Comparison of ENCODE assay signal across 8 cellular contexts in the genomic region with DNA sequence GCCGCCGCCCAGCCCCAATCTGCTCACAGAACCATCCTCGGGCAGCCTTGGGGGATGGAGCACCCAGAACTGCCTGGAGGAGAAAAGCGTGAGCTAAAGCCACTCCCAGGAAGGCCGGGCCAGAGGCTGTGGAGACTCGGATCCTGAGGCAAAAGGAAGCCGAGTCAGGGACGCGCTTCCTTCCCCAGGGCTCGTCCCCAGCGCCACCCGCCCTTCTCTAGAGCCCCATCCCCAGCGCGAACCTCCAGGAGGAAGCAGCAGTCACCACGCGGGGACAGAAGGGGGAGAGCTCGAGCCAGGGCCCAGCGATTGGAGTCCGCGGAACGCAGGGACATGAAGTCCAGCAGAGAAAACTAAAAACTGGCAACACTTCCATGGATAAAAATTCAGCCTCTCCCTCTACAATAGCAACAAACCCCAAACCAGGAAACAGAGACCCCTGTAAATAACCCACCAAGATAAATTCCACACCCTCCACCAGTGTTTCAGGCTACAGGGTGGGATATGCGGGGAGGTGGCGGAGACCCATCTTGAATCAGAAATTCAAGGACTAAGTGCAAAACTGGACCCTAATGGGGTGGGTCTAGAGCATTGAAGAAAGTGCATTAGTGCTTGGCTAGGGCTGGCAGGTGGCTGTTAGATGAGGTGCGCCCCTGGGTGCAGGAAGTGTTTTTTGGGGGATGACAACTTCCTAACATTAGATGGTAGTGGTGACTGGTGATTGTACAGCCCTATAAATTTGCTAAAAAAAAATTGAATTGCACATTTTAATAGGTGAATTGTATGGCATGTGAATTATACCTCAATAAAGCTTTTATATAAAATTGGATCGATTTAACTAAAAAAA.
DNase-seq lines count a peak whose midpoint lies in the region; ATAC-seq and TF ChIP-seq lines count a peak whose summit lies in the region.

No MANE protein-coding gene starts in this region.

- TF ChIP-seq POLR2A in ovary (IDR thresholded peaks at IDR 0.05), result no peak

- TF ChIP-seq CTCF in heart right ventricle (IDR thresholded peaks at IDR 0.05) (peak; percentile 51 to 89 (median 86)), ovary (IDR thresholded peaks at IDR 0.05) (peak; percentile 34 to 67 (median 61))

- no peak for TF ChIP-seq EP300 in ovary (IDR thresholded peaks at IDR 0.05)

- no peaks in the 10 kb centered on the region for H3K9me3 ChIP-seq in ES-I3 (ENCODE audit: control insufficient read depth, insufficient read depth, low read length)
- no peaks in the 10 kb centered on the region for H3K9me3 ChIP-seq in heart right ventricle
- H3K9me3 ChIP-seq in ovary, result no peaks in the 10 kb centered on the region

- no peak overlapping the region for H3K4me3 Mint-ChIP-seq in activated naive CD8-positive, alpha-beta T cell treated with anti-CD3 and anti-CD28 coated beads, Interleukin-2, amount 10 ng/mL, durations not matched to agents 7 days and 5 days

- peaks cover 4% of the 10 kb centered on the region for H3K9me3 Mint-ChIP-seq in activated naive CD8-positive, alpha-beta T cell treated with anti-CD3 and anti-CD28 coated beads, Interleukin-2, amount 10 ng/mL, durations not matched to agents 7 days and 5 days

- H3K27me3 ChIP-seq in heart right ventricle (no peaks in the 10 kb centered on the region), ovary (no peaks in the 10 kb centered on the region)

- intact Hi-C loops in heart right ventricle (cut with DNase I) (loop anchor here in 3 of 10 donors (5.0 kb wide), 1 partner anchor 181 kb away; no protein-coding TSS in a partner anchor), ovary (cut with DNase I) (no loop called here)

- H3K4me3 ChIP-seq in heart right ventricle, result peak overlapping the region in 8 of 10 donors; percentile 3 to 36 (median 26)
- no peak overlapping the region for H3K4me3 ChIP-seq in ovary

- H3K4me1 ChIP-seq in ES-I3 (ENCODE audit: insufficient read depth, low read length) (no peaks in the 10 kb centered on the region), heart right ventricle (peaks cover 3 to 16% (median 11%) of the 10 kb centered on the region in 9 donors), ovary (ENCODE audit: insufficient read depth) (peaks cover 1% of the 10 kb centered on the region)

- peaks cover 6% of the 10 kb centered on the region for H3K4me1 Mint-ChIP-seq in activated naive CD8-positive, alpha-beta T cell treated with anti-CD3 and anti-CD28 coated beads, Interleukin-2, amount 10 ng/mL, durations not matched to agents 7 days and 5 days

- peak overlapping the region in 8 of 10 donors; percentile 52 to 85 (median 68) for H3K27ac ChIP-seq in heart right ventricle
- H3K27ac ChIP-seq in ovary, result peak overlapping the region in 1 of 2 donors; percentile 43

- no peak overlapping the region for H3K27ac Mint-ChIP-seq in activated naive CD8-positive, alpha-beta T cell treated with anti-CD3 and anti-CD28 coated beads, Interleukin-2, amount 10 ng/mL, durations not matched to agents 7 days and 5 days

- peak; percentile 49 for ATAC-seq in activated naive CD8-positive, alpha-beta T cell treated with anti-CD3 and anti-CD28 coated beads, Interleukin-2, amount 10 ng/mL, durations not matched to agents 7 days and 5 days (ENCODE audit: low read depth)
- ATAC-seq in heart right ventricle (peak; percentile 84 to 96 (median 94)), GM19463 (IDR thresholded peaks at IDR 0.05; ENCODE audit: unreplicated experiment) (no peak), GM18517 (IDR thresholded peaks at IDR 0.05; ENCODE audit: unreplicated experiment) (no peak), GM21717 (IDR thresholded peaks at IDR 0.05; ENCODE audit: unreplicated experiment) (no peak)

- H3K27me3 Mint-ChIP-seq in activated naive CD8-positive, alpha-beta T cell treated with anti-CD3 and anti-CD28 coated beads, Interleukin-2, amount 10 ng/mL, durations not matched to agents 7 days and 5 days, result no peaks in the 10 kb centered on the region

- DNase-seq in NCI-H187 (lab: John Stamatoyannopoulos, UW) (peak; percentile 15 to 38), heart right ventricle (peak; percentile 82 to 83), ovary (peak; percentile 67 to 77 (median 76))
- no peak for DNase-seq in activated naive CD8-positive, alpha-beta T cell treated with anti-CD3 and anti-CD28 coated beads, Interleukin-2, amount 10 ng/mL, durations not matched to agents 7 days and 5 days

- H3K36me3 ChIP-seq in ES-I3 (ENCODE audit: insufficient read depth, low read length) (no peaks in the 10 kb centered on the region; the same call in 1 of the 2 replicates), heart right ventricle (peaks cover 0 to 5% (median 0%) of the 10 kb centered on the region in 9 donors), ovary (no peaks in the 10 kb centered on the region)

- H3K36me3 Mint-ChIP-seq in activated naive CD8-positive, alpha-beta T cell treated with anti-CD3 and anti-CD28 coated beads, Interleukin-2, amount 10 ng/mL, durations not matched to agents 7 days and 5 days, result peaks cover 9% of the 10 kb centered on the region

- POLR2A ChIA-PET in activated naive CD8-positive, alpha-beta T cell treated with anti-CD3 and anti-CD28 coated beads, Interleukin-2, amount 10 ng/mL, durations not matched to agents 7 days and 5 days (lab: Charles Lee), result interaction anchor here (0.6 kb wide), 1 partner anchor 125 kb away, joined by 3 read pairs; no protein-coding TSS in a partner anchor

- 14 to 23% methylated on average over 25 of the region's 25 CpGs for WGBS in heart right ventricle, 2 donors
- 16 to 34% (median 20%) methylated on average over 25 of the region's 25 CpGs for WGBS in ovary, 3 donors

- H3K9ac ChIP-seq in ES-I3 (ENCODE audit: low read depth, low read length), result peak overlapping the region; percentile 42; the same call in 1 of the 2 replicates

Comparison
In these comparisons a context has a peak if more than half of its experiments do, and no peak if none do; other contexts are left out.
1. ATAC-seq: peak in activated naive CD8-positive, alpha-beta T cell treated with anti-CD3 and anti-CD28 coated beads, Interleukin-2, amount 10 ng/mL, durations not matched to agents 7 days and 5 days (single experiment) and heart right ventricle (8 of 8); none in GM19463 (single experiment), GM18517 (single experiment) and GM21717 (single experiment).